8 cellular contexts compared by ENCODE assay signal in genomic region chr15:59437777-59438574, GRCh38. TPM values are rescaled to one million over a fixed set of nuclear protein-coding genes. Genes with fewer than 3 reads are reported as not detected.
DNase-seq lines count a peak whose midpoint lies in the region; ATAC-seq and TF ChIP-seq lines count a peak whose summit lies in the region.

FAM81A (plus strand) TSS chr15:59438186; CDS start chr15:59458627, 20,441 bp downstream.

- no peaks in the 10 kb centered on the region for H3K9me3 Mint-ChIP-seq in activated CD8-positive, alpha-beta T cell treated with anti-CD3 and anti-CD28 coated beads, Interleukin-2, amount 10 ng/mL, durations not matched to agents 7 days and 5 days (ENCODE audit: insufficient read depth)
- H3K9me3 Mint-ChIP-seq in stimulated activated naive B cell treated with anti-CD40 and anti-IgM and Interleukin-4, amounts not matched to agents 10 μg/mL and 1 μg/mL and 100 μg/mL, for 72 hours, result no peaks in the 10 kb centered on the region

- no peak for TF ChIP-seq CTCF in AG10803 (conservative IDR thresholded peaks at IDR 0.05; ENCODE audit: low read length)
- no peak for TF ChIP-seq CTCF in epithelial cell of esophagus (IDR thresholded peaks at IDR 0.05; ENCODE audit: insufficient read depth, low read depth, low read length, missing control alignments)

- no peak within 1 kb of the TSS for H3K27ac Mint-ChIP-seq in activated CD8-positive, alpha-beta T cell treated with anti-CD3 and anti-CD28 coated beads, Interleukin-2, amount 10 ng/mL, durations not matched to agents 7 days and 5 days
- H3K27ac Mint-ChIP-seq in stimulated activated naive B cell treated with anti-CD40 and anti-IgM and Interleukin-4, amounts not matched to agents 10 μg/mL and 1 μg/mL and 100 μg/mL, for 72 hours, result peak within 1 kb of the TSS; percentile 77

- DNase-seq in AG10803 (ENCODE audit: low read depth), result peak; percentile 48
- peak; percentile 85 for DNase-seq in NCI-H2171 (lab: John Stamatoyannopoulos, UW)
- peak; percentile 65 for DNase-seq in activated CD8-positive, alpha-beta T cell treated with anti-CD3 and anti-CD28 coated beads, Interleukin-2, amount 10 ng/mL, durations not matched to agents 7 days and 5 days
- peak; percentile 54 for DNase-seq in epithelial cell of esophagus (ENCODE audit: low read depth)
- DNase-seq in midbrain (lab: John Stamatoyannopoulos, UW), result peak; percentile 86
- peak; percentile 46 for DNase-seq in stimulated activated naive B cell treated with anti-CD40 and anti-IgM and Interleukin-4, amounts not matched to agents 10 μg/mL and 1 μg/mL and 100 μg/mL, for 72 hours

- H3K36me3 Mint-ChIP-seq in activated CD8-positive, alpha-beta T cell treated with anti-CD3 and anti-CD28 coated beads, Interleukin-2, amount 10 ng/mL, durations not matched to agents 7 days and 5 days (ENCODE audit: low read depth), result peaks cover 3% of the 10 kb centered on the region
- peaks cover 7 to 18% of the 10 kb centered on the region in 2 donors for H3K36me3 Mint-ChIP-seq in stimulated activated naive B cell treated with anti-CD40 and anti-IgM and Interleukin-4, amounts not matched to agents 10 μg/mL and 1 μg/mL and 100 μg/mL, for 72 hours

- ATAC-seq in GM18519 (IDR thresholded peaks at IDR 0.05; ENCODE audit: low FRiP score, unreplicated experiment) (peak; percentile 65), HG03025 (IDR thresholded peaks at IDR 0.05; ENCODE audit: low FRiP score, unreplicated experiment) (peak; percentile 71)
- ATAC-seq in activated CD8-positive, alpha-beta T cell treated with anti-CD3 and anti-CD28 coated beads, Interleukin-2, amount 10 ng/mL, durations not matched to agents 7 days and 5 days, result peak; percentile 92
- peak; percentile 85 to 89 for ATAC-seq in stimulated activated naive B cell treated with anti-CD40 and anti-IgM and Interleukin-4, amounts not matched to agents 10 μg/mL and 1 μg/mL and 100 μg/mL, for 72 hours (replicated peaks)

- peaks cover 21% of the 10 kb centered on the region for H3K4me1 Mint-ChIP-seq in activated CD8-positive, alpha-beta T cell treated with anti-CD3 and anti-CD28 coated beads, Interleukin-2, amount 10 ng/mL, durations not matched to agents 7 days and 5 days (ENCODE audit: low read depth)
- H3K4me1 Mint-ChIP-seq in stimulated activated naive B cell treated with anti-CD40 and anti-IgM and Interleukin-4, amounts not matched to agents 10 μg/mL and 1 μg/mL and 100 μg/mL, for 72 hours, result peaks cover 26 to 59% of the 10 kb centered on the region in 2 donors

- H3K4me3 ChIP-seq in AG10803 (ENCODE audit: low read length) (peak within 1 kb of the TSS; percentile 62), epithelial cell of esophagus (ENCODE audit: low read length) (peak within 1 kb of the TSS; percentile 44)

- CTCF ChIA-PET in activated CD8-positive, alpha-beta T cell treated with anti-CD3 and anti-CD28 coated beads, Interleukin-2, amount 10 ng/mL, durations not matched to agents 7 days and 5 days (lab: Charles Lee), result interaction anchor here (1.0 to 2.2 kb wide), 3 partner anchors 55 to 191 kb away, joined by 3 to 5 read pairs (median 4); no protein-coding TSS in a partner anchor

- POLR2A ChIA-PET in activated CD8-positive, alpha-beta T cell treated with anti-CD3 and anti-CD28 coated beads, Interleukin-2, amount 10 ng/mL, durations not matched to agents 7 days and 5 days (lab: Charles Lee), result no interaction called here

- peak within 1 kb of the TSS; percentile 80 for H3K4me3 Mint-ChIP-seq in activated CD8-positive, alpha-beta T cell treated with anti-CD3 and anti-CD28 coated beads, Interleukin-2, amount 10 ng/mL, durations not matched to agents 7 days and 5 days
- peak within 1 kb of the TSS; percentile 89 for H3K4me3 Mint-ChIP-seq in stimulated activated naive B cell treated with anti-CD40 and anti-IgM and Interleukin-4, amounts not matched to agents 10 μg/mL and 1 μg/mL and 100 μg/mL, for 72 hours

- peaks cover 69% of the 10 kb centered on the region for H3K27me3 Mint-ChIP-seq in activated CD8-positive, alpha-beta T cell treated with anti-CD3 and anti-CD28 coated beads, Interleukin-2, amount 10 ng/mL, durations not matched to agents 7 days and 5 days (ENCODE audit: low read depth)
- peaks cover 5 to 6% of the 10 kb centered on the region in 2 donors for H3K27me3 Mint-ChIP-seq in stimulated activated naive B cell treated with anti-CD40 and anti-IgM and Interleukin-4, amounts not matched to agents 10 μg/mL and 1 μg/mL and 100 μg/mL, for 72 hours

RNA-seq across cellular contexts. Expression of gene FAM81A, which starts in this region (rescaled TPM):
- total RNA-seq in activated CD8-positive, alpha-beta T cell treated with anti-CD3 and anti-CD28 coated beads, Interleukin-2, amount 10 ng/mL, durations not matched to agents 7 days and 5 days, result 1 to 10 TPM; 4.6 to 4.7 TPM

Comparison
In these comparisons a context has a peak if more than half of its experiments do, and no peak if none do; other contexts are left out.
1. Peak in every context shown above with its lines: DNase-seq, ATAC-seq and H3K4me3 ChIP-seq.